Comparison of ENCODE assay signal across 8 cellular contexts in genomic region chr12:10673660-10674384, GRCh38. TPM values are rescaled to one million over a fixed set of nuclear protein-coding genes. Genes with fewer than 3 reads are reported as not detected.
A peak's percentile ranks its signal among the peaks of the same experiment; 100 is the strongest.
DNase-seq lines count a peak whose midpoint lies in the region; ATAC-seq, FAIRE-seq and TF ChIP-seq lines count a peak whose summit lies in the region.

A gene with protein sequence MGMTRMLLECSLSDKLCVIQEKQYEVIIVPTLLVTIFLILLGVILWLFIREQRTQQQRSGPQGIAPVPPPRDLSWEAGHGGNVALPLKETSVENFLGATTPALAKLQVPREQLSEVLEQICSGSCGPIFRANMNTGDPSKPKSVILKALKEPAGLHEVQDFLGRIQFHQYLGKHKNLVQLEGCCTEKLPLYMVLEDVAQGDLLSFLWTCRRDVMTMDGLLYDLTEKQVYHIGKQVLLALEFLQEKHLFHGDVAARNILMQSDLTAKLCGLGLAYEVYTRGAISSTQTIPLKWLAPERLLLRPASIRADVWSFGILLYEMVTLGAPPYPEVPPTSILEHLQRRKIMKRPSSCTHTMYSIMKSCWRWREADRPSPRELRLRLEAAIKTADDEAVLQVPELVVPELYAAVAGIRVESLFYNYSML (minus strand): TSS chr12:10674052. CDS start chr12:10634618, 39,434 bp downstream.

- peak; percentile 63 for ATAC-seq in GM21723 (IDR thresholded peaks at IDR 0.05; ENCODE audit: unreplicated experiment)
- ATAC-seq in body of pancreas, result peak; percentile 71
- ATAC-seq in HG03469 (IDR thresholded peaks at IDR 0.05; ENCODE audit: unreplicated experiment), result no peak

- DNase-seq in COLO668 (lab: John Stamatoyannopoulos, UW; ENCODE audit: unreplicated experiment), result peak; percentile 86
- peak; percentile 93 for DNase-seq in NCI-H1105 (lab: John Stamatoyannopoulos, UW)
- peak; percentile 88 for DNase-seq in UCSD-AML1 (lab: John Stamatoyannopoulos, UW; ENCODE audit: unreplicated experiment)
- peak; percentile 51 to 73 (median 60) for DNase-seq in body of pancreas
- peak; percentile 88 for DNase-seq in iPS-NIHi7 (ENCODE audit: extremely low spot score)
- peak; percentile 87 for DNase-seq in small intestine

- H3K9me3 ChIP-seq in body of pancreas (no peaks in the 10 kb centered on the region), small intestine (ENCODE audit: control insufficient read depth, low read depth) (no peaks in the 10 kb centered on the region)

- H3K36me3 ChIP-seq in body of pancreas (replicated peaks in 1 of 2; ENCODE audit: insufficient read depth in 1 of 2, low read depth in 2 of 2), result no peaks in the 10 kb centered on the region
- no peaks in the 10 kb centered on the region for H3K36me3 ChIP-seq in small intestine (ENCODE audit: control insufficient read depth in 2 of 2, insufficient read depth in 2 of 2, low read length in 2 of 2)

- no peak for TF ChIP-seq POLR2A in body of pancreas (IDR thresholded peaks at IDR 0.05)

- 1% methylated on average over 26 to 35 of the region's 35 CpGs for WGBS in body of pancreas, 2 donors
- WGBS in small intestine, 3 donors, result 0 to 2% (median 1%) methylated on average over 35 of the region's 35 CpGs

- intact Hi-C loops in body of pancreas (cut with DNase I), result no loop called here

- H3K27me3 ChIP-seq in body of pancreas (no peaks in the 10 kb centered on the region), small intestine (ENCODE audit: control insufficient read depth in 2 of 2, insufficient read depth in 2 of 2, low read length in 2 of 2) (peaks cover 0 to under 1% of the 10 kb centered on the region in 2 donors)

- H3K4me1 ChIP-seq in body of pancreas (peaks cover 11% of the 10 kb centered on the region), small intestine (ENCODE audit: control insufficient read depth in 2 of 2, insufficient read depth in 1 of 2, low read depth in 1 of 2, low read length in 1 of 2) (no peaks in the 10 kb centered on the region)

- H3K27ac ChIP-seq in body of pancreas (no peak within 1 kb of the TSS), small intestine (ENCODE audit: low read depth in 1 of 2, low read length in 1 of 2) (peak within 1 kb of the TSS; percentile 82 to 95)

- peak; percentile 72 to 85 (median 79) for TF ChIP-seq CTCF in body of pancreas (IDR thresholded peaks at IDR 0.05)

- H3K4me3 ChIP-seq in body of pancreas (peak within 1 kb of the TSS in 1 of 2 donors; percentile 2), small intestine (ENCODE audit: low read depth in 1 of 2, low read length in 2 of 2) (peak within 1 kb of the TSS; percentile 33 to 77)

- FAIRE-seq in small intestine (lab: Jason Lieb, UNC), result no peak

RNA-seq across cellular contexts. Expression of the gene that starts here (rescaled TPM):
- under 1 TPM in 1 of 2 donors, not detected in 1; 0.26 TPM for total RNA-seq in body of pancreas
- 1 to 10 TPM; 3.2 to 8.1 (median 6.4) TPM for polyA plus RNA-seq in small intestine

Comparison
In these comparisons a context has a peak if more than half of its experiments do, and no peak if none do; other contexts are left out.
1. Peak in DNase-seq and ATAC-seq in body of pancreas; RNA of the gene not detected or under 1 TPM.
2. H3K27ac ChIP-seq: peak in small intestine (2 of 2); none in body of pancreas (0 of 4).
3. Peak in every context shown above with its lines, with median percentiles within 50 percentile points of each other: DNase-seq.